In genomic region chr7:4958477-4959301, GRCh38 we compare ENCODE assay signal across 13 cellular contexts. TPM values are rescaled to one million over a fixed set of nuclear protein-coding genes. Genes with fewer than 3 reads are reported as not detected.
A peak's percentile ranks its signal among the peaks of the same experiment; 100 is the strongest.
DNase-seq lines count a peak whose midpoint lies in the region; ATAC-seq and TF ChIP-seq lines count a peak whose summit lies in the region.
"Had no signal": no experiment of that assay in that cellular context is flagged by ENCODE, and none has a peak within 500 bp of the region (broad histone marks: within the 10 kb centered on the region; RNA-seq: fewer than 3 reads in every experiment).

A gene with protein sequence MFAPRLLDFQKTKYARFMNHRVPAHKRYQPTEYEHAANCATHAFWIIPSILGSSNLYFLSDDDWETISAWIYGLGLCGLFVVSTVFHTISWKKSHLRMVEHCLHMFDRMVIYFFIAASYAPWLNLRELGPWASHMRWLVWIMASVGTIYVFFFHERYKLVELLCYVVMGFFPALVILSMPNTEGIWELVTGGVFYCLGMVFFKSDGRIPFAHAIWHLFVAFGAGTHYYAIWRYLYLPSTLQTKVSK (minus strand): TSS chr7:4959187. CDS start chr7:4959017, 170 bp downstream.

- H3K27me3 ChIP-seq in cardiac muscle cell (peaks cover 53% of the 10 kb centered on the region), adipocyte (replicated peaks; ENCODE audit: control insufficient read depth, insufficient read depth, low read length) (peaks cover 31% of the 10 kb centered on the region), transverse colon (peaks cover 66% of the 10 kb centered on the region)

- peaks cover 26% of the 10 kb centered on the region for H3K27me3 Mint-ChIP-seq in memory B cell

- no peaks in the 10 kb centered on the region for H3K36me3 Mint-ChIP-seq in memory B cell

- no peak for TF ChIP-seq EP300 in transverse colon (IDR thresholded peaks at IDR 0.05; ENCODE audit: low read depth)

- H3K4me3 ChIP-seq in cardiac muscle cell (peak within 1 kb of the TSS; percentile 41), adipocyte (ENCODE audit: low read length) (no peak within 1 kb of the TSS), transverse colon (peak within 1 kb of the TSS in 3 of 4 donors; percentile 17 to 49 (median 27))
- H3K4me3 ChIP-seq: lung had no signal

- H3K9me3 ChIP-seq in cardiac muscle cell (ENCODE audit: low read depth) (no peaks in the 10 kb centered on the region), adipocyte (ENCODE audit: control insufficient read depth, low read length) (no peaks in the 10 kb centered on the region), transverse colon (no peaks in the 10 kb centered on the region)

- H3K4me1 ChIP-seq in cardiac muscle cell (ENCODE audit: low read depth) (no peaks in the 10 kb centered on the region), adipocyte (ENCODE audit: control insufficient read depth, insufficient read depth, low read length) (no peaks in the 10 kb centered on the region), transverse colon (peaks cover 0 to 12% (median 9%) of the 10 kb centered on the region in 4 donors)

- H3K9ac ChIP-seq in adipocyte (ENCODE audit: low read length): no peak within 1 kb of the TSS

- TF ChIP-seq POLR2A in transverse colon (IDR thresholded peaks at IDR 0.05): no peak

- H3K9me3 Mint-ChIP-seq in memory B cell: peaks cover 3% of the 10 kb centered on the region

- H3K4me1 Mint-ChIP-seq in memory B cell: no peaks in the 10 kb centered on the region

- intact Hi-C loops in Right ventricle myocardium inferior (cut with DNase I): no loop called here
- intact Hi-C loops in transverse colon (cut with DNase I; ENCODE audit: low total_unique reads): no loop called here

- ATAC-seq in Right ventricle myocardium inferior (no peak), memory B cell (ENCODE audit: low read depth) (no peak), GM18867 (IDR thresholded peaks at IDR 0.05; ENCODE audit: unreplicated experiment) (no peak)

- no peak within 1 kb of the TSS for H3K27ac Mint-ChIP-seq in memory B cell

- H3K27ac ChIP-seq in cardiac muscle cell (no peak within 1 kb of the TSS), transverse colon (no peak within 1 kb of the TSS)

- TF ChIP-seq CTCF in cardiac muscle cell (IDR thresholded peaks at IDR 0.05; ENCODE audit: low read depth, low read length): no peak
- TF ChIP-seq CTCF in transverse colon (IDR thresholded peaks at IDR 0.05): no peak

- 14% methylated on average over 43 of the region's 87 CpGs; no CpG with 5 or more reads in 1 of the 2 donors for WGBS in transverse colon (ENCODE audit: low coverage in 1 of 2), 2 donors

- H3K36me3 ChIP-seq in cardiac muscle cell (no peaks in the 10 kb centered on the region), adipocyte (ENCODE audit: control insufficient read depth, insufficient read depth, low read length, severe bottlenecking) (no peaks in the 10 kb centered on the region), transverse colon (no peaks in the 10 kb centered on the region)

- in situ Hi-C loops in transverse colon (cut with MboI; ENCODE audit: low pct_ligation_motif_present in 1 of 4, low pct_unique_long_range_greater_than_20kb in 1 of 4, low sequenced_read_pairs in 3 of 4): no loop called here

- DNase-seq in cardiac muscle cell (ENCODE audit: low read depth in 1 of 2, low spot score in 1 of 2): peak in 1 of 2 donors; percentile 23
- no peak for DNase-seq in Right ventricle myocardium inferior (ENCODE audit: missing footprints)
- peak; percentile 8 for DNase-seq in adipocyte (ENCODE audit: low read depth)
- DNase-seq in memory B cell (ENCODE audit: low spot score in 2 of 2): no peak
- DNase-seq in transverse colon: no peak
- no peak for DNase-seq in A172 (ENCODE audit: low spot score)
- DNase-seq in cerebellar nuclear complex (lab: John Stamatoyannopoulos, UW): no peak
- DNase-seq: activated CD4-positive, alpha-beta T cell treated with anti-CD3 and anti-CD28 coated beads, Interleukin-2, amount 50 U/mL, for 4 hours; DND-41; effector CD8-positive, alpha-beta T cell; OCI-M1 had no signal

- peak within 1 kb of the TSS; percentile 67 for H3K4me3 Mint-ChIP-seq in memory B cell

RNA-seq across cellular contexts. Expression of the gene that starts here (rescaled TPM):
- total RNA-seq in cardiac muscle cell: not detected in 2 replicates
- polyA plus RNA-seq in cardiac muscle cell: not detected in 2 replicates
- not detected for total RNA-seq in Right ventricle myocardium inferior
- total RNA-seq in transverse colon: not detected
- not detected in 2 replicates for total RNA-seq in A172 (2014; rRNA removed; shearing (Covaris generic))
- total RNA-seq: lung had no signal
- polyA plus RNA-seq: lung had no signal
